Comparison of ENCODE assay signal across 24 cellular contexts in the genomic region with DNA sequence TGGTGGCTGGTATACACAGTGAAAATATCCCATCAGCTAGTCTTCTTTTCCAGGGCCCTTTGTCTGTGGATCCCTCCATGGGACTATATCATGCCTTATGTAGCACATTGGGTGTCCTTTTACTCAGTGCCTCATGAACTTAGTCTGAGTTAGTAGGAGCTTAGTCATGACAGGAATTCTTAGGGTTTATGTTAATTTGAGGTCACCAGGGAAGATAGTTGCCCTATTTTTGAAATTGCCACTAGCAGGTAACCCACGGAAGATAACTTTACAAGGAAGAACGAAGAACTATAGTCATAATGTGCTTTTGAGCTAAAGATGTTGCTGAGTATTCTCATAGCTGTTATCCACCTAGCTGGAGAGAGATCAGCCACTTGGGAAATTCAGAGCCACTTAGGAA. TPM values are rescaled to one million over a fixed set of nuclear protein-coding genes. Genes with fewer than 3 reads are reported as not detected.
"Had no signal": no experiment of that assay in that cellular context is flagged by ENCODE, and none has a peak within 500 bp of the region (broad histone marks: within the 10 kb centered on the region; RNA-seq: fewer than 3 reads in every experiment).

No MANE protein-coding gene starts in this region.

- H3K36me3 ChIP-seq: neural progenitor cell had no signal

- DNase-seq: cortex of kidney; foreskin fibroblast; gastrocnemius medialis; head of caudate nucleus; kidney; naive thymus-derived CD4-positive, alpha-beta T cell; right lobe of liver; small intestine; stimulated activated CD4-positive, alpha-beta T cell treated with anti-CD3 and anti-CD28 coated beads, Interleukin-15, amount 100 ng/mL, for 24 hours; stimulated activated CD4-positive, alpha-beta T cell treated with anti-CD3 and anti-CD28 coated beads, Interleukin-2, amount 100 ng/mL, for 48 hours; transverse colon had no signal

- H3K27ac ChIP-seq: gastrocnemius medialis, neural progenitor cell, parathyroid adenoma, right lobe of liver, suprapubic skin, transverse colon, vagina had no signal

- H3K9ac ChIP-seq: neural progenitor cell, parathyroid adenoma had no signal

- H3K4me1 Mint-ChIP-seq: nephron, neural progenitor cell had no signal

- H3K9me3 ChIP-seq: gastrocnemius medialis, right lobe of liver, suprapubic skin, transverse colon, vagina had no signal

- H3K4me3 Mint-ChIP-seq: memory B cell; naive thymus-derived CD4-positive, alpha-beta T cell; nephron; neural progenitor cell; stimulated activated naive CD8-positive, alpha-beta T cell treated with anti-CD3 and anti-CD28 coated beads, Interleukin-15, Interleukin-2, amounts not matched to agents 100 ng/mL and 50 ng/mL, for 24 hours had no signal

- ATAC-seq: gastrocnemius medialis; left lobe of liver; naive thymus-derived CD4-positive, alpha-beta T cell; right lobe of liver had no signal

- H3K79me2 ChIP-seq: parathyroid adenoma had no signal

- H3K27ac Mint-ChIP-seq: memory B cell; nephron; neural progenitor cell; progenitor cell of endocrine pancreas; stimulated activated naive CD8-positive, alpha-beta T cell treated with anti-CD3 and anti-CD28 coated beads, Interleukin-15, Interleukin-2, amounts not matched to agents 100 ng/mL and 50 ng/mL, for 24 hours had no signal

- H3K9me3 Mint-ChIP-seq: memory B cell; naive thymus-derived CD4-positive, alpha-beta T cell; nephron; neural progenitor cell; stimulated activated naive CD8-positive, alpha-beta T cell treated with anti-CD3 and anti-CD28 coated beads, Interleukin-15, Interleukin-2, amounts not matched to agents 100 ng/mL and 50 ng/mL, for 24 hours had no signal

- FAIRE-seq: kidney, small intestine had no signal

- H2AFZ ChIP-seq: neural progenitor cell, parathyroid adenoma had no signal

- H3K4me2 ChIP-seq: neural progenitor cell had no signal

- H3K27me3 Mint-ChIP-seq: memory B cell; naive thymus-derived CD4-positive, alpha-beta T cell; progenitor cell of endocrine pancreas; stimulated activated naive CD8-positive, alpha-beta T cell treated with anti-CD3 and anti-CD28 coated beads, Interleukin-15, Interleukin-2, amounts not matched to agents 100 ng/mL and 50 ng/mL, for 24 hours had no signal

- H3K4me1 ChIP-seq: neural progenitor cell, parathyroid adenoma, right lobe of liver, suprapubic skin, transverse colon, vagina had no signal

- H3K4me3 ChIP-seq: gastrocnemius medialis, lung, neural progenitor cell, right lobe of liver, suprapubic skin, transverse colon, vagina had no signal

- H3K27me3 ChIP-seq: gastrocnemius medialis, neural progenitor cell, right lobe of liver, suprapubic skin, transverse colon, vagina had no signal

RNA-seq across cellular contexts. Expression of a gene that starts 49.1 kb away (rescaled TPM):
- total RNA-seq: dermis microvascular lymphatic vessel endothelial cell; glomerular endothelial cell; kidney; naive thymus-derived CD4-positive, alpha-beta T cell; osteoblast; right lobe of liver; vagina had no signal
- polyA plus RNA-seq: naive thymus-derived CD4-positive, alpha-beta T cell had no signal
